In the genomic region with DNA sequence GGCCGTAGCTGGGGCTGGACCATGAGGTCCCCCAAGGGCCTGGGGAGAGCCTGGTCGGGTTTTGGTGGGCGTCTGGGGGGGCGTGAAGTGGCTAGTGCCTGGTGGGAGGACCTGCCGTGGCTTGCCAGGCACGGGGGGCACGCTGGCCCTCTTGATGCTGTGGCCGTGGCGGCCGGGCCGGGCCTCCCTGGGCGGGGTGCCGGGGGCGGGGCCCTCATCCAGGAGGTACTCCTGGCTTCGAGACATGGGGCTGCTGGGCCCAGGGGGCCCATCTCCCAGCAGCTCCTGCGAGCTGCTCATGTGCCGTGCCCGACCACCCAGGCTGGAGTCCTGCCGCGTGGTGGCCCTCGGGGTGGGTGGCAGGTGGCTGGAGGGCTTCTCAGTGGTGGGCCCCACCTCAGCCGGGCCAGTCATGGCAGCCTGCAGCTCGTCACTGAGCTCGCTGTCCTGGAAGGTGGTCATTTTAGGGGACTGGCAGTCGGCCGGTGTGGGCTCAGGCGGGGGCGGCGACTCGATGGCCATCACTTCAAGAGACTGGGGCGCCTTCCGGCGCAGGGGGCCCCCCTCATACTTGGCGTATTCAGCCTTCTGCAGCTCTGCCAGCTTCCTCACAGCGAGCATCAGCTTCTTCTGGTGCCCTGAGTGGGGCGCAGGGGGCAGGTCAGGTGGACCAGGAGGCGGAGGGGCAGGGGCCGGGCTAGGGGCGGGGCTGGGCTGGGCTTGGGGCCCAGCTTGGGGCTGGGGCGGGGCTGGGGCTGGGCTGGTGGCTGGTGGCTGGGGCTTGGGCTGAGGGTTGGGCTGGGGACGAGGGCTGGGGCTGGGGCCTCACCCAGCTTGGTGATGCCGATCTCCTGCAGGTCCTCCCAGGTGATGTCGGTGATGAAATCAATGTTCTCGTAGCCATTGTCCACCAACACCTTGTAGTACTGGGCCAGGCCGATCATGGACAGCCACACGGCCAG, we compare ENCODE assay signal across 2 cellular contexts.
TF ChIP-seq lines count a peak whose summit lies in the region.

No MANE protein-coding gene starts in this region.

TF ChIP-seq in HEK293, 187 proteins besides CTCF, POLR2A, EP300 and RAD21 (continued from another document and continues in another):
- TF ChIP-seq, protein P1, sequence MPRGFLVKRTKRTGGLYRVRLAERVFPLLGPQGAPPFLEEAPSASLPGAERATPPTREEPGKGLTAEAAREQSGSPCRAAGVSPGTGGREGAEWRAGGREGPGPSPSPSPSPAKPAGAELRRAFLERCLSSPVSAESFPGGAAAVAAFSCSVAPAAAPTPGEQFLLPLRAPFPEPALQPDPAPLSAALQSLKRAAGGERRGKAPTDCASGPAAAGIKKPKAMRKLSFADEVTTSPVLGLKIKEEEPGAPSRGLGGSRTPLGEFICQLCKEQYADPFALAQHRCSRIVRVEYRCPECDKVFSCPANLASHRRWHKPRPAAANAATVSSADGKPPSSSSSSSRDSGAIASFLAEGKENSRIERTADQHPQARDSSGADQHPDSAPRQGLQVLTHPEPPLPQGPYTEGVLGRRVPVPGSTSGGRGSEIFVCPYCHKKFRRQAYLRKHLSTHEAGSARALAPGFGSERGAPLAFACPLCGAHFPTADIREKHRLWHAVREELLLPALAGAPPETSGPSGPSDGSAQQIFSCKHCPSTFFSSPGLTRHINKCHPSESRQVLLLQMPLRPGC (tag by site-specific recombination; IDR thresholded peaks at IDR 0.05), result no peak
- TF ChIP-seq, protein P2, sequence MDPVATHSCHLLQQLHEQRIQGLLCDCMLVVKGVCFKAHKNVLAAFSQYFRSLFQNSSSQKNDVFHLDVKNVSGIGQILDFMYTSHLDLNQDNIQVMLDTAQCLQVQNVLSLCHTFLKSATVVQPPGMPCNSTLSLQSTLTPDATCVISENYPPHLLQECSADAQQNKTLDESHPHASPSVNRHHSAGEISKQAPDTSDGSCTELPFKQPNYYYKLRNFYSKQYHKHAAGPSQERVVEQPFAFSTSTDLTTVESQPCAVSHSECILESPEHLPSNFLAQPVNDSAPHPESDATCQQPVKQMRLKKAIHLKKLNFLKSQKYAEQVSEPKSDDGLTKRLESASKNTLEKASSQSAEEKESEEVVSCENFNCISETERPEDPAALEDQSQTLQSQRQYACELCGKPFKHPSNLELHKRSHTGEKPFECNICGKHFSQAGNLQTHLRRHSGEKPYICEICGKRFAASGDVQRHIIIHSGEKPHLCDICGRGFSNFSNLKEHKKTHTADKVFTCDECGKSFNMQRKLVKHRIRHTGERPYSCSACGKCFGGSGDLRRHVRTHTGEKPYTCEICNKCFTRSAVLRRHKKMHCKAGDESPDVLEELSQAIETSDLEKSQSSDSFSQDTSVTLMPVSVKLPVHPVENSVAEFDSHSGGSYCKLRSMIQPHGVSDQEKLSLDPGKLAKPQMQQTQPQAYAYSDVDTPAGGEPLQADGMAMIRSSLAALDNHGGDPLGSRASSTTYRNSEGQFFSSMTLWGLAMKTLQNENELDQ (tag by site-specific recombination; IDR thresholded peaks at IDR 0.05; ENCODE audit: low read depth), result no peak
- TF ChIP-seq ZNF624 (tag by site-specific recombination; IDR thresholded peaks at IDR 0.05), result no peak
- TF ChIP-seq ZNF175 (tag by site-specific recombination; IDR thresholded peaks at IDR 0.05), result no peak
- TF ChIP-seq ZNF155 (tag by site-specific recombination; IDR thresholded peaks at IDR 0.05), result no peak
- no peak for TF ChIP-seq ZNF335 (tag by site-specific recombination; conservative IDR thresholded peaks at IDR 0.05)
- TF ChIP-seq, protein P3, sequence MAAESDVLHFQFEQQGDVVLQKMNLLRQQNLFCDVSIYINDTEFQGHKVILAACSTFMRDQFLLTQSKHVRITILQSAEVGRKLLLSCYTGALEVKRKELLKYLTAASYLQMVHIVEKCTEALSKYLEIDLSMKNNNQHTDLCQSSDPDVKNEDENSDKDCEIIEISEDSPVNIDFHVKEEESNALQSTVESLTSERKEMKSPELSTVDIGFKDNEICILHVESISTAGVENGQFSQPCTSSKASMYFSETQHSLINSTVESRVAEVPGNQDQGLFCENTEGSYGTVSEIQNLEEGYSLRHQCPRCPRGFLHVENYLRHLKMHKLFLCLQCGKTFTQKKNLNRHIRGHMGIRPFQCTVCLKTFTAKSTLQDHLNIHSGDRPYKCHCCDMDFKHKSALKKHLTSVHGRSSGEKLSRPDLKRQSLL (tag by site-specific recombination; IDR thresholded peaks at IDR 0.05), result no peak
- TF ChIP-seq ZNF138 (tag by site-specific recombination; IDR thresholded peaks at IDR 0.05; ENCODE audit: borderline replicate concordance), result no peak
- TF ChIP-seq, protein P4, sequence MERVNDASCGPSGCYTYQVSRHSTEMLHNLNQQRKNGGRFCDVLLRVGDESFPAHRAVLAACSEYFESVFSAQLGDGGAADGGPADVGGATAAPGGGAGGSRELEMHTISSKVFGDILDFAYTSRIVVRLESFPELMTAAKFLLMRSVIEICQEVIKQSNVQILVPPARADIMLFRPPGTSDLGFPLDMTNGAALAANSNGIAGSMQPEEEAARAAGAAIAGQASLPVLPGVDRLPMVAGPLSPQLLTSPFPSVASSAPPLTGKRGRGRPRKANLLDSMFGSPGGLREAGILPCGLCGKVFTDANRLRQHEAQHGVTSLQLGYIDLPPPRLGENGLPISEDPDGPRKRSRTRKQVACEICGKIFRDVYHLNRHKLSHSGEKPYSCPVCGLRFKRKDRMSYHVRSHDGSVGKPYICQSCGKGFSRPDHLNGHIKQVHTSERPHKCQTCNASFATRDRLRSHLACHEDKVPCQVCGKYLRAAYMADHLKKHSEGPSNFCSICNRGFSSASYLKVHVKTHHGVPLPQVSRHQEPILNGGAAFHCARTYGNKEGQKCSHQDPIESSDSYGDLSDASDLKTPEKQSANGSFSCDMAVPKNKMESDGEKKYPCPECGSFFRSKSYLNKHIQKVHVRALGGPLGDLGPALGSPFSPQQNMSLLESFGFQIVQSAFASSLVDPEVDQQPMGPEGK (tag by site-specific recombination; IDR thresholded peaks at IDR 0.05), result no peak
- TF ChIP-seq TCF7L2 (IDR thresholded peaks at IDR 0.05; ENCODE audit: borderline replicate concordance, low read depth, low read length), result no peak
- 0 out of 2 replicates have a peak, but pooled peaks have one; percentile 23 for TF ChIP-seq KLF8 (tag by site-specific recombination; IDR thresholded peaks at IDR 0.05)
- no peak for TF ChIP-seq ZNF747 (tag by site-specific recombination; IDR thresholded peaks at IDR 0.05)
- TF ChIP-seq, protein P5, sequence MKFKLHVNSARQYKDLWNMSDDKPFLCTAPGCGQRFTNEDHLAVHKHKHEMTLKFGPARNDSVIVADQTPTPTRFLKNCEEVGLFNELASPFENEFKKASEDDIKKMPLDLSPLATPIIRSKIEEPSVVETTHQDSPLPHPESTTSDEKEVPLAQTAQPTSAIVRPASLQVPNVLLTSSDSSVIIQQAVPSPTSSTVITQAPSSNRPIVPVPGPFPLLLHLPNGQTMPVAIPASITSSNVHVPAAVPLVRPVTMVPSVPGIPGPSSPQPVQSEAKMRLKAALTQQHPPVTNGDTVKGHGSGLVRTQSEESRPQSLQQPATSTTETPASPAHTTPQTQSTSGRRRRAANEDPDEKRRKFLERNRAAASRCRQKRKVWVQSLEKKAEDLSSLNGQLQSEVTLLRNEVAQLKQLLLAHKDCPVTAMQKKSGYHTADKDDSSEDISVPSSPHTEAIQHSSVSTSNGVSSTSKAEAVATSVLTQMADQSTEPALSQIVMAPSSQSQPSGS (tag by site-specific recombination; IDR thresholded peaks at IDR 0.05; ENCODE audit: low read depth), result no peak
- no peak for TF ChIP-seq ZNF600 (tag by site-specific recombination; IDR thresholded peaks at IDR 0.05)
- TF ChIP-seq ZNF223 (tag by site-specific recombination; IDR thresholded peaks at IDR 0.05), result no peak

TF ChIP-seq in WTC11, 78 proteins besides CTCF, POLR2A, EP300 and RAD21 (continued from another document and continues in another):
- TF ChIP-seq, protein P6, sequence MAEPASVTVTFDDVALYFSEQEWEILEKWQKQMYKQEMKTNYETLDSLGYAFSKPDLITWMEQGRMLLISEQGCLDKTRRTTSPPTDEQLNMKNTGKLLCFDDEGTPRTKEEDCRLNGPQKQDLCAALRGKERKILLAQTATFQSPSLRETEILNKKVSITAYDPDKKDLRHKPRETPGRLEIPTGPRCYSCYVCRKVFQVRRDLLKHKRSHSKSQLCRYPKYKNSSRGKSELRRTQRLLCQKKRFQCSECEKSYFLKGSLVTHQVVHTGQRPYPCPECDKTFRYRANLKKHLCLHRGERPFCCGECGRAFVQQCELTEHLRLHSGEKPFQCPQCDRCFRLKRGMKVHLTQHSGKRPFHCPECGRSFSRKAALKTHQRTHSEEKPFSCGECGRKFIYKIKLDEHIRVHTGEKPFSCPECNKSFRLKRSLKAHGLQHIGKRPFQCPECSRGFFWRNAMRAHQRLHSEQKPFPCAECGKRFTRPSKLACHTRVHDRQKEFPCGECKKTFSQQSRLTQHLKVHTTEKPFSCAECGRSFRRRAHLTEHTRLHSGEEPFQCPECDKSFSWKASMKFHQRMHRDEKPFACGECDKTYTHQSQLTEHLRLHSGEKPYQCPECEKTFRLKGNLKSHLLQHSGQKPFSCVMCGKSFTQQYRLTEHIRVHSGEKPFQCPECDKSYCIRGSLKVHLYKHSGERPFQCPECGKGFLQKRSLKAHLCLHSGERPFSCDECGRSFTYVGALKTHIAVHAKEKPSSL (CRISPR knock-in tag; conservative IDR thresholded peaks at IDR 0.05), result no peak
- TF ChIP-seq, protein P7, sequence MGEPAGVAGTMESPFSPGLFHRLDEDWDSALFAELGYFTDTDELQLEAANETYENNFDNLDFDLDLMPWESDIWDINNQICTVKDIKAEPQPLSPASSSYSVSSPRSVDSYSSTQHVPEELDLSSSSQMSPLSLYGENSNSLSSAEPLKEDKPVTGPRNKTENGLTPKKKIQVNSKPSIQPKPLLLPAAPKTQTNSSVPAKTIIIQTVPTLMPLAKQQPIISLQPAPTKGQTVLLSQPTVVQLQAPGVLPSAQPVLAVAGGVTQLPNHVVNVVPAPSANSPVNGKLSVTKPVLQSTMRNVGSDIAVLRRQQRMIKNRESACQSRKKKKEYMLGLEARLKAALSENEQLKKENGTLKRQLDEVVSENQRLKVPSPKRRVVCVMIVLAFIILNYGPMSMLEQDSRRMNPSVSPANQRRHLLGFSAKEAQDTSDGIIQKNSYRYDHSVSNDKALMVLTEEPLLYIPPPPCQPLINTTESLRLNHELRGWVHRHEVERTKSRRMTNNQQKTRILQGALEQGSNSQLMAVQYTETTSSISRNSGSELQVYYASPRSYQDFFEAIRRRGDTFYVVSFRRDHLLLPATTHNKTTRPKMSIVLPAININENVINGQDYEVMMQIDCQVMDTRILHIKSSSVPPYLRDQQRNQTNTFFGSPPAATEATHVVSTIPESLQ (CRISPR knock-in tag; IDR thresholded peaks at IDR 0.05), result no peak
- TF ChIP-seq ZNF396 (CRISPR knock-in tag; IDR thresholded peaks at IDR 0.05; ENCODE audit: borderline replicate concordance) (no peak), ZNF317 (CRISPR knock-in tag; IDR thresholded peaks at IDR 0.05; ENCODE audit: borderline replicate concordance, low read depth) (no peak), TP53 (CRISPR knock-in tag; IDR thresholded peaks at IDR 0.05) (no peak), HMGA2 (CRISPR knock-in tag; IDR thresholded peaks at IDR 0.05) (no peak)
- TF ChIP-seq, protein P8, sequence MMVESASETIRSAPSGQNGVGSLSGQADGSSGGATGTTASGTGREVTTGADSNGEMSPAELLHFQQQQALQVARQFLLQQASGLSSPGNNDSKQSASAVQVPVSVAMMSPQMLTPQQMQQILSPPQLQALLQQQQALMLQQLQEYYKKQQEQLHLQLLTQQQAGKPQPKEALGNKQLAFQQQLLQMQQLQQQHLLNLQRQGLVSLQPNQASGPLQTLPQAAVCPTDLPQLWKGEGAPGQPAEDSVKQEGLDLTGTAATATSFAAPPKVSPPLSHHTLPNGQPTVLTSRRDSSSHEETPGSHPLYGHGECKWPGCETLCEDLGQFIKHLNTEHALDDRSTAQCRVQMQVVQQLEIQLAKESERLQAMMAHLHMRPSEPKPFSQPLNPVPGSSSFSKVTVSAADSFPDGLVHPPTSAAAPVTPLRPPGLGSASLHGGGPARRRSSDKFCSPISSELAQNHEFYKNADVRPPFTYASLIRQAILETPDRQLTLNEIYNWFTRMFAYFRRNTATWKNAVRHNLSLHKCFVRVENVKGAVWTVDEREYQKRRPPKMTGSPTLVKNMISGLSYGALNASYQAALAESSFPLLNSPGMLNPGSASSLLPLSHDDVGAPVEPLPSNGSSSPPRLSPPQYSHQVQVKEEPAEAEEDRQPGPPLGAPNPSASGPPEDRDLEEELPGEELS (CRISPR knock-in tag; IDR thresholded peaks at IDR 0.05), result no peak
- TF ChIP-seq, protein P9, sequence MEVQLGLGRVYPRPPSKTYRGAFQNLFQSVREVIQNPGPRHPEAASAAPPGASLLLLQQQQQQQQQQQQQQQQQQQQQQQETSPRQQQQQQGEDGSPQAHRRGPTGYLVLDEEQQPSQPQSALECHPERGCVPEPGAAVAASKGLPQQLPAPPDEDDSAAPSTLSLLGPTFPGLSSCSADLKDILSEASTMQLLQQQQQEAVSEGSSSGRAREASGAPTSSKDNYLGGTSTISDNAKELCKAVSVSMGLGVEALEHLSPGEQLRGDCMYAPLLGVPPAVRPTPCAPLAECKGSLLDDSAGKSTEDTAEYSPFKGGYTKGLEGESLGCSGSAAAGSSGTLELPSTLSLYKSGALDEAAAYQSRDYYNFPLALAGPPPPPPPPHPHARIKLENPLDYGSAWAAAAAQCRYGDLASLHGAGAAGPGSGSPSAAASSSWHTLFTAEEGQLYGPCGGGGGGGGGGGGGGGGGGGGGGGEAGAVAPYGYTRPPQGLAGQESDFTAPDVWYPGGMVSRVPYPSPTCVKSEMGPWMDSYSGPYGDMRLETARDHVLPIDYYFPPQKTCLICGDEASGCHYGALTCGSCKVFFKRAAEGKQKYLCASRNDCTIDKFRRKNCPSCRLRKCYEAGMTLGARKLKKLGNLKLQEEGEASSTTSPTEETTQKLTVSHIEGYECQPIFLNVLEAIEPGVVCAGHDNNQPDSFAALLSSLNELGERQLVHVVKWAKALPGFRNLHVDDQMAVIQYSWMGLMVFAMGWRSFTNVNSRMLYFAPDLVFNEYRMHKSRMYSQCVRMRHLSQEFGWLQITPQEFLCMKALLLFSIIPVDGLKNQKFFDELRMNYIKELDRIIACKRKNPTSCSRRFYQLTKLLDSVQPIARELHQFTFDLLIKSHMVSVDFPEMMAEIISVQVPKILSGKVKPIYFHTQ (CRISPR knock-in tag; IDR thresholded peaks at IDR 0.05), result no peak
- TF ChIP-seq, protein P10, sequence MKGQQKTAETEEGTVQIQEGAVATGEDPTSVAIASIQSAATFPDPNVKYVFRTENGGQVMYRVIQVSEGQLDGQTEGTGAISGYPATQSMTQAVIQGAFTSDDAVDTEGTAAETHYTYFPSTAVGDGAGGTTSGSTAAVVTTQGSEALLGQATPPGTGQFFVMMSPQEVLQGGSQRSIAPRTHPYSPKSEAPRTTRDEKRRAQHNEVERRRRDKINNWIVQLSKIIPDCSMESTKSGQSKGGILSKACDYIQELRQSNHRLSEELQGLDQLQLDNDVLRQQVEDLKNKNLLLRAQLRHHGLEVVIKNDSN (CRISPR knock-in tag; IDR thresholded peaks at IDR 0.05), result no peak
- TF ChIP-seq, protein P11, sequence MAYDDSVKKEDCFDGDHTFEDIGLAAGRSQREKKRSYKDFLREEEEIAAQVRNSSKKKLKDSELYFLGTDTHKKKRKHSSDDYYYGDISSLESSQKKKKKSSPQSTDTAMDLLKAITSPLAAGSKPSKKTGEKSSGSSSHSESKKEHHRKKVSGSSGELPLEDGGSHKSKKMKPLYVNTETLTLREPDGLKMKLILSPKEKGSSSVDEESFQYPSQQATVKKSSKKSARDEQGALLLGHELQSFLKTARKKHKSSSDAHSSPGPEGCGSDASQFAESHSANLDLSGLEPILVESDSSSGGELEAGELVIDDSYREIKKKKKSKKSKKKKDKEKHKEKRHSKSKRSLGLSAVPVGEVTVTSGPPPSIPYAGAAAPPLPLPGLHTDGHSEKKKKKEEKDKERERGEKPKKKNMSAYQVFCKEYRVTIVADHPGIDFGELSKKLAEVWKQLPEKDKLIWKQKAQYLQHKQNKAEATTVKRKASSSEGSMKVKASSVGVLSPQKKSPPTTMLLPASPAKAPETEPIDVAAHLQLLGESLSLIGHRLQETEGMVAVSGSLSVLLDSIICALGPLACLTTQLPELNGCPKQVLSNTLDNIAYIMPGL (CRISPR knock-in tag; IDR thresholded peaks at IDR 0.05), result no peak
